In genomic region chr6:75286955-75287354, GRCh38 we compare ENCODE assay signal across 17 cellular contexts. TPM values are rescaled to one million over a fixed set of nuclear protein-coding genes. Genes with fewer than 3 reads are reported as not detected.
DNase-seq lines count a peak whose midpoint lies in the region; ATAC-seq and TF ChIP-seq lines count a peak whose summit lies in the region.
"Had no signal": no experiment of that assay in that cellular context is flagged by ENCODE, and none has a peak within 500 bp of the region (broad histone marks: within the 10 kb centered on the region; RNA-seq: fewer than 3 reads in every experiment).

No MANE protein-coding gene starts in this region.

- POLR2A ChIA-PET in activated naive CD8-positive, alpha-beta T cell treated with anti-CD3 and anti-CD28 coated beads, Interleukin-2, amount 10 ng/mL, durations not matched to agents 7 days and 5 days (lab: Charles Lee): no interaction called here

- ATAC-seq in activated CD8-positive, alpha-beta memory T cell treated with anti-CD3 and anti-CD28 coated beads, Interleukin-2, amount 10 ng/mL, durations not matched to agents 7 days and 5 days: no peak
- no peak for ATAC-seq in activated naive CD8-positive, alpha-beta T cell treated with anti-CD3 and anti-CD28 coated beads, Interleukin-2, amount 10 ng/mL, durations not matched to agents 7 days and 5 days (ENCODE audit: low read depth)
- ATAC-seq in HG02623 (IDR thresholded peaks at IDR 0.05; ENCODE audit: unreplicated experiment) (no peak), HG02938 (IDR thresholded peaks at IDR 0.05; ENCODE audit: unreplicated experiment) (no peak), Right ventricle myocardium superior (ENCODE audit: poor library complexity) (no peak)
- ATAC-seq: heart right ventricle had no signal

- peak overlapping the region; percentile 7 for H3K27ac Mint-ChIP-seq in activated CD8-positive, alpha-beta memory T cell treated with anti-CD3 and anti-CD28 coated beads, Interleukin-2, amount 10 ng/mL, durations not matched to agents 7 days and 5 days
- peak overlapping the region; percentile 61 for H3K27ac Mint-ChIP-seq in activated naive CD8-positive, alpha-beta T cell treated with anti-CD3 and anti-CD28 coated beads, Interleukin-2, amount 10 ng/mL, durations not matched to agents 7 days and 5 days
- H3K27ac Mint-ChIP-seq in nephron progenitor cell: no peak overlapping the region
- H3K27ac Mint-ChIP-seq: type B pancreatic cell had no signal

- H3K27me3 ChIP-seq in HL-60 (ENCODE audit: insufficient read depth, poor library complexity, severe bottlenecking): no peaks in the 10 kb centered on the region
- H3K27me3 ChIP-seq: dorsolateral prefrontal cortex, heart right ventricle had no signal

- CTCF ChIA-PET in activated CD8-positive, alpha-beta memory T cell treated with anti-CD3 and anti-CD28 coated beads, Interleukin-2, amount 10 ng/mL, durations not matched to agents 7 days and 5 days (lab: Charles Lee): no interaction called here

- intact Hi-C loops in Right ventricle myocardium superior (cut with DNase I): no loop called here

- DNase-seq in activated CD8-positive, alpha-beta memory T cell treated with anti-CD3 and anti-CD28 coated beads, Interleukin-2, amount 10 ng/mL, durations not matched to agents 7 days and 5 days: no peak
- DNase-seq in activated CD8-positive, alpha-beta memory T cell treated with anti-CD3 and anti-CD28 coated beads, Interleukin-2, amount 50 U/mL, for 48 hours: no peak
- DNase-seq in HL-60 (ENCODE audit: low read depth in 1 of 2, low spot score in 1 of 2): no peak
- no peak for DNase-seq in activated naive CD8-positive, alpha-beta T cell treated with anti-CD3 and anti-CD28 coated beads, Interleukin-2, amount 10 ng/mL, durations not matched to agents 7 days and 5 days
- no peak for DNase-seq in nephron progenitor cell
- DNase-seq in Right ventricle myocardium superior: no peak
- DNase-seq: activated CD4-positive, CD25-positive, alpha-beta regulatory T cell treated with anti-CD3 and anti-CD28 coated beads, Interleukin-2, amount 50 U/mL, for 72 hours; dorsolateral prefrontal cortex; GDM1; heart right ventricle; kidney glomerular epithelial cell; NCI-H2081 treated with DMSO at 0.1 percent for 48 hours; NCI-H774 had no signal

- no peaks in the 10 kb centered on the region for H3K27me3 Mint-ChIP-seq in activated CD8-positive, alpha-beta memory T cell treated with anti-CD3 and anti-CD28 coated beads, Interleukin-2, amount 10 ng/mL, durations not matched to agents 7 days and 5 days
- no peaks in the 10 kb centered on the region for H3K27me3 Mint-ChIP-seq in activated naive CD8-positive, alpha-beta T cell treated with anti-CD3 and anti-CD28 coated beads, Interleukin-2, amount 10 ng/mL, durations not matched to agents 7 days and 5 days
- no peaks in the 10 kb centered on the region for H3K27me3 Mint-ChIP-seq in nephron progenitor cell (ENCODE audit: low read depth, poor library complexity)
- H3K27me3 Mint-ChIP-seq: type B pancreatic cell had no signal

- no peak overlapping the region; the same call in 1 of the 2 replicates for H3K4me3 ChIP-seq in HL-60 (replicated peaks; ENCODE audit: insufficient read depth, low read length)
- H3K4me3 ChIP-seq: heart right ventricle, skin epidermis had no signal

- no peaks in the 10 kb centered on the region for H3K9me3 Mint-ChIP-seq in activated CD8-positive, alpha-beta memory T cell treated with anti-CD3 and anti-CD28 coated beads, Interleukin-2, amount 10 ng/mL, durations not matched to agents 7 days and 5 days (ENCODE audit: low read depth)
- no peaks in the 10 kb centered on the region for H3K9me3 Mint-ChIP-seq in activated naive CD8-positive, alpha-beta T cell treated with anti-CD3 and anti-CD28 coated beads, Interleukin-2, amount 10 ng/mL, durations not matched to agents 7 days and 5 days
- no peaks in the 10 kb centered on the region for H3K9me3 Mint-ChIP-seq in nephron progenitor cell

- peaks cover 36% of the 10 kb centered on the region for H3K4me1 Mint-ChIP-seq in activated CD8-positive, alpha-beta memory T cell treated with anti-CD3 and anti-CD28 coated beads, Interleukin-2, amount 10 ng/mL, durations not matched to agents 7 days and 5 days
- H3K4me1 Mint-ChIP-seq in activated naive CD8-positive, alpha-beta T cell treated with anti-CD3 and anti-CD28 coated beads, Interleukin-2, amount 10 ng/mL, durations not matched to agents 7 days and 5 days: peaks cover 30% of the 10 kb centered on the region
- peaks cover 10% of the 10 kb centered on the region for H3K4me1 Mint-ChIP-seq in nephron progenitor cell

- peak overlapping the region; percentile 90 for H3K27ac ChIP-seq in HL-60 (replicated peaks)
- H3K27ac ChIP-seq: heart right ventricle had no signal

- H3K36me3 Mint-ChIP-seq in activated CD8-positive, alpha-beta memory T cell treated with anti-CD3 and anti-CD28 coated beads, Interleukin-2, amount 10 ng/mL, durations not matched to agents 7 days and 5 days: peaks cover 8% of the 10 kb centered on the region
- H3K36me3 Mint-ChIP-seq in activated naive CD8-positive, alpha-beta T cell treated with anti-CD3 and anti-CD28 coated beads, Interleukin-2, amount 10 ng/mL, durations not matched to agents 7 days and 5 days: peaks cover 16% of the 10 kb centered on the region
- H3K36me3 Mint-ChIP-seq in nephron progenitor cell (ENCODE audit: low read depth): peaks cover 4% of the 10 kb centered on the region

- no peak for TF ChIP-seq CTCF in HL-60 (IDR thresholded peaks at IDR 0.05; ENCODE audit: insufficient read depth, low read length)
- no peak for TF ChIP-seq CTCF in nephron progenitor cell (IDR thresholded peaks at IDR 0.05)

- no peak overlapping the region for H3K4me3 Mint-ChIP-seq in activated CD8-positive, alpha-beta memory T cell treated with anti-CD3 and anti-CD28 coated beads, Interleukin-2, amount 10 ng/mL, durations not matched to agents 7 days and 5 days
- H3K4me3 Mint-ChIP-seq in activated naive CD8-positive, alpha-beta T cell treated with anti-CD3 and anti-CD28 coated beads, Interleukin-2, amount 10 ng/mL, durations not matched to agents 7 days and 5 days: no peak overlapping the region
- H3K4me3 Mint-ChIP-seq in nephron progenitor cell: peak overlapping the region; percentile 54
- H3K4me3 Mint-ChIP-seq: type B pancreatic cell had no signal

RNA-seq across cellular contexts. Expression of gene TMEM30A, which starts 2.4 kb away (rescaled TPM):
- total RNA-seq in activated CD8-positive, alpha-beta memory T cell treated with anti-CD3 and anti-CD28 coated beads, Interleukin-2, amount 10 ng/mL, durations not matched to agents 7 days and 5 days: 10 to 100 TPM; 39.9 to 54.4 TPM
- 10 to 100 TPM; 51.5 to 61.6 TPM for total RNA-seq in activated naive CD8-positive, alpha-beta T cell treated with anti-CD3 and anti-CD28 coated beads, Interleukin-2, amount 10 ng/mL, durations not matched to agents 7 days and 5 days
- 40.0 TPM for total RNA-seq in Right ventricle myocardium superior

RNA-seq across cellular contexts. Expression of gene COX7A2, which starts 43.4 kb away (rescaled TPM):
- 100 to 1,000 TPM; 377 to 456 TPM for total RNA-seq in activated CD8-positive, alpha-beta memory T cell treated with anti-CD3 and anti-CD28 coated beads, Interleukin-2, amount 10 ng/mL, durations not matched to agents 7 days and 5 days
- total RNA-seq in activated naive CD8-positive, alpha-beta T cell treated with anti-CD3 and anti-CD28 coated beads, Interleukin-2, amount 10 ng/mL, durations not matched to agents 7 days and 5 days: 100 to 1,000 TPM; 358 to 367 TPM
- 945 TPM for total RNA-seq in Right ventricle myocardium superior
